27 cellular contexts compared by ENCODE assay signal in genomic region chr1:166182281-166182680, GRCh38.
DNase-seq lines count a peak whose midpoint lies in the region; ATAC-seq lines count a peak whose summit lies in the region.
"Had no signal": no experiment of that assay in that cellular context is flagged by ENCODE, and none has a peak within 500 bp of the region (broad histone marks: within the 10 kb centered on the region; RNA-seq: fewer than 3 reads in every experiment).

No MANE protein-coding gene starts in this region.

- ATAC-seq in GM18861 (IDR thresholded peaks at IDR 0.05; ENCODE audit: unreplicated experiment), result peak; percentile 47
- ATAC-seq in GM21423 (IDR thresholded peaks at IDR 0.05; ENCODE audit: unreplicated experiment), result peak; percentile 59
- peak; percentile 82 for ATAC-seq in HG02870 (IDR thresholded peaks at IDR 0.05; ENCODE audit: unreplicated experiment)
- ATAC-seq in HG03442 (IDR thresholded peaks at IDR 0.05; ENCODE audit: unreplicated experiment), result peak; percentile 63
- ATAC-seq: right lobe of liver; stimulated activated effector memory CD8-positive, alpha-beta T cell treated with anti-CD3 and anti-CD28 coated beads, Interleukin-12 subunit alpha, Interleukin-12 subunit beta, amount 100 ng/mL, for 72 hours; T-cell had no signal

- DNase-seq in DMS153 (lab: John Stamatoyannopoulos, UW) (no peak), SIG-M5 treated with dmso at 0.1 percent for 504 hours (lab: John Stamatoyannopoulos, UW; ENCODE audit: unreplicated experiment) (no peak), NCI-H748 treated with DMSO at 0.1 percent for 48 hours (lab: John Stamatoyannopoulos, UW) (no peak), anterior cingulate cortex (lab: John Stamatoyannopoulos, UW) (no peak)
- DNase-seq: ACHN; activated CD4-positive, alpha-beta memory T cell treated with anti-CD3 and anti-CD28 coated beads, Interleukin-2, amount 10 ng/mL, durations not matched to agents 7 days and 5 days; activated naive CD4-positive, alpha-beta T cell treated with anti-CD3 and anti-CD28 coated beads, Interleukin-2, amount 50 U/mL, for 16 hours; activated T-cell treated with anti-CD3 and anti-CD28 coated beads, Interleukin-2, amount 50 U/mL, for 24 hours; C1 segment of cervical spinal cord; DMS 273 treated with DMSO at 0.1 percent for 48 hours; erythroblast; GF-D8; GOT3; mesenchymal stem cell; naive B cell; NCI-H2107; NCI-H524; right lobe of liver; stimulated activated CD4-positive, alpha-beta T cell treated with anti-CD3 and anti-CD28 coated beads, Interleukin-15, amount 100 ng/mL, for 24 hours; T-cell; testis; WERI-Rb-1 had no signal
